8 cellular contexts compared by ENCODE assay signal in genomic region chr3:131361066-131361463, GRCh38. TPM values are rescaled to one million over a fixed set of nuclear protein-coding genes. Genes with fewer than 3 reads are reported as not detected.
DNase-seq lines count a peak whose midpoint lies in the region; ATAC-seq and TF ChIP-seq lines count a peak whose summit lies in the region.
"Not testable (repeated sequence)": the region's sequence is repeated elsewhere in the genome, so short reads cannot be mapped to it uniquely, and the experiment has no call there.

No MANE protein-coding gene starts in this region.

- H3K36me3 Mint-ChIP-seq in GM23338 (ENCODE audit: low read depth): peaks cover 28% of the 10 kb centered on the region
- not testable (repeated sequence) for H3K36me3 Mint-ChIP-seq in activated T-cell treated with anti-CD3 and anti-CD28 coated beads, Interleukin-2, amount 50 U/mL, for 24 hours (ENCODE audit: low read depth)
- peaks cover 49% of the 10 kb centered on the region for H3K36me3 Mint-ChIP-seq in dendritic cell treated with granulocyte-macrophage colony-stimulating factor and Interleukin-4, amounts not matched to agents 40 ng/mL and 50 ng/mL, for 4 days (ENCODE audit: low read depth)

- H3K27ac ChIP-seq in GM23338 (ENCODE audit: low read depth); PC-9: not testable (repeated sequence)
- H3K27ac ChIP-seq in hepatocyte (peak overlapping the region; percentile 71), gastrocnemius medialis (peak overlapping the region in 1 of 4 donors; percentile 18)

- H4K20me1 ChIP-seq in GM23338 (replicated peaks; ENCODE audit: insufficient read depth); PC-9 (ENCODE audit: insufficient read depth); hepatocyte (ENCODE audit: insufficient read depth, poor library complexity, severe bottlenecking): not testable (repeated sequence)

- peaks cover 10% of the 10 kb centered on the region for H3K27me3 Mint-ChIP-seq in GM23338 (ENCODE audit: insufficient read depth, low read depth, poor library complexity)
- peaks cover 65% of the 10 kb centered on the region for H3K27me3 Mint-ChIP-seq in activated T-cell treated with anti-CD3 and anti-CD28 coated beads, Interleukin-2, amount 50 U/mL, for 24 hours
- not testable (repeated sequence) for H3K27me3 Mint-ChIP-seq in dendritic cell treated with granulocyte-macrophage colony-stimulating factor and Interleukin-4, amounts not matched to agents 40 ng/mL and 50 ng/mL, for 4 days

- not testable (repeated sequence) for H3K9me3 Mint-ChIP-seq in GM23338; activated T-cell treated with anti-CD3 and anti-CD28 coated beads, Interleukin-2, amount 50 U/mL, for 24 hours; dendritic cell treated with granulocyte-macrophage colony-stimulating factor and Interleukin-4, amounts not matched to agents 40 ng/mL and 50 ng/mL, for 4 days

- H2AFZ ChIP-seq in GM23338 (0 out of 2 replicates have a peak overlapping the region, but pooled peaks have one; percentile 74), PC-9 (peak overlapping the region; percentile 82)
- not testable (repeated sequence) for H2AFZ ChIP-seq in hepatocyte

- not testable (repeated sequence) for H3K9me3 ChIP-seq in PC-9 (ENCODE audit: insufficient read depth, low read depth); hepatocyte (ENCODE audit: low read depth); mucosa of stomach (ENCODE audit: control insufficient read depth, low read length); gastrocnemius medialis

- POLR2A ChIA-PET in PC-9 (lab: Charles Lee; ENCODE audit: unreplicated experiment): interaction anchor here (1.0 kb wide), 1 partner anchor 20 kb away, joined by 3 read pairs; the partner anchor contains the start of gene NUDT16

- not testable (repeated sequence) for ATAC-seq in GM23338
- ATAC-seq in gastrocnemius medialis: peak; percentile 13 to 25

- not testable (repeated sequence) for DNase-seq in GM23338 (ENCODE audit: low spot score); PC-9; activated T-cell treated with anti-CD3 and anti-CD28 coated beads, Interleukin-2, amount 50 U/mL, for 24 hours; hepatocyte (ENCODE audit: low spot score); gastrocnemius medialis
- DNase-seq in ureter (ENCODE audit: low spot score): peak; percentile 57

- BruUV-seq in PC-9 (replicated peaks; lab: Mats Ljungman, UMichigan): not testable (repeated sequence)

- peak overlapping the region; percentile 80 for H3K4me2 ChIP-seq in GM23338
- peak overlapping the region; percentile 85 for H3K4me2 ChIP-seq in PC-9
- H3K4me2 ChIP-seq in hepatocyte: peak overlapping the region; percentile 89

- not testable (repeated sequence) for TF ChIP-seq CTCF in GM23338 (conservative IDR thresholded peaks at IDR 0.05; ENCODE audit: low read depth in 2 of 2); PC-9 (conservative IDR thresholded peaks at IDR 0.05); hepatocyte (IDR thresholded peaks at IDR 0.05; ENCODE audit: poor library complexity); gastrocnemius medialis (IDR thresholded peaks at IDR 0.05 in 4 of 5, conservative IDR thresholded peaks at IDR 0.05 in 1 of 5)

- H3K4me3 ChIP-seq in GM23338 (peak overlapping the region; percentile 82), PC-9 (peak overlapping the region; percentile 58; the same call in 1 of the 2 replicates), mucosa of stomach (ENCODE audit: low read length) (peak overlapping the region; percentile 28), gastrocnemius medialis (peak overlapping the region in 1 of 4 donors; percentile 56)
- not testable (repeated sequence) for H3K4me3 ChIP-seq in hepatocyte

- H3K9ac ChIP-seq in mucosa of stomach (ENCODE audit: low read length): peak overlapping the region; percentile 77

- CTCF ChIA-PET in PC-9 (lab: Charles Lee): interaction anchor here (0.6 kb wide), 1 partner anchor 534 kb away, joined by 3 read pairs; no protein-coding TSS in a partner anchor

- peaks cover 30% of the 10 kb centered on the region for H3K79me2 ChIP-seq in GM23338 (replicated peaks; ENCODE audit: insufficient read depth)
- H3K79me2 ChIP-seq in PC-9 (ENCODE audit: low read depth); hepatocyte: not testable (repeated sequence)

- H3K27me3 ChIP-seq in GM23338 (ENCODE audit: insufficient read depth); PC-9 (ENCODE audit: insufficient read depth, low read depth); hepatocyte; mucosa of stomach (ENCODE audit: control insufficient read depth, insufficient read depth, low read length); gastrocnemius medialis: not testable (repeated sequence)

- intact Hi-C loops in PC-9 (cut with micrococcal nuclease; ENCODE audit: unreplicated experiment): loop anchor here (1.0 to 2.0 kb wide), 3 partner anchors 11 to 144 kb away; no protein-coding TSS in a partner anchor
- intact Hi-C loops in dendritic cell treated with granulocyte-macrophage colony-stimulating factor and Interleukin-4, amounts not matched to agents 40 ng/mL and 50 ng/mL, for 4 days (cut with micrococcal nuclease): loop anchor here (1.0 to 10.0 kb wide), 5 partner anchors 20 to 1056 kb away; partner anchors contain the start of genes ASTE1, DNAJC13, NEK11 and NUDT16
- intact Hi-C loops in gastrocnemius medialis (cut with DNase I; ENCODE audit: low total_unique reads): not testable (repeated sequence)

- H3K36me3 ChIP-seq in GM23338 (ENCODE audit: insufficient read depth); PC-9 (ENCODE audit: low read depth); hepatocyte (replicated peaks; ENCODE audit: insufficient read depth, low read depth); mucosa of stomach (ENCODE audit: control insufficient read depth, insufficient read depth, low read length); gastrocnemius medialis: not testable (repeated sequence)

- H3K4me1 ChIP-seq in GM23338 (ENCODE audit: insufficient read depth) (peaks cover 14% of the 10 kb centered on the region), PC-9 (replicated peaks; ENCODE audit: insufficient read depth) (peaks cover 25% of the 10 kb centered on the region), mucosa of stomach (ENCODE audit: control insufficient read depth, insufficient read depth, low read length) (peaks cover 18% of the 10 kb centered on the region)
- H3K4me1 ChIP-seq in hepatocyte (ENCODE audit: insufficient read depth); gastrocnemius medialis: not testable (repeated sequence)

- WGBS in hepatocyte (ENCODE audit: low lambda C conversion rate, missing lambda C conversion rate): 84% methylated on average over 7 of the region's 7 CpGs

- TF ChIP-seq POLR2A in gastrocnemius medialis (IDR thresholded peaks at IDR 0.05): not testable (repeated sequence)

- H3K27ac Mint-ChIP-seq in GM23338: peak overlapping the region; percentile 95
- H3K27ac Mint-ChIP-seq in activated T-cell treated with anti-CD3 and anti-CD28 coated beads, Interleukin-2, amount 50 U/mL, for 24 hours: not testable (repeated sequence)
- peak overlapping the region; percentile 99 for H3K27ac Mint-ChIP-seq in dendritic cell treated with granulocyte-macrophage colony-stimulating factor and Interleukin-4, amounts not matched to agents 40 ng/mL and 50 ng/mL, for 4 days

- not testable (repeated sequence) for H3F3A ChIP-seq in GM23338 (replicated peaks; ENCODE audit: low read depth); PC-9 (ENCODE audit: insufficient read depth, low read depth)

- H3K4me3 Mint-ChIP-seq in GM23338: peak overlapping the region; percentile 88
- peak overlapping the region; percentile 46 for H3K4me3 Mint-ChIP-seq in activated T-cell treated with anti-CD3 and anti-CD28 coated beads, Interleukin-2, amount 50 U/mL, for 24 hours
- peak overlapping the region; percentile 84 for H3K4me3 Mint-ChIP-seq in dendritic cell treated with granulocyte-macrophage colony-stimulating factor and Interleukin-4, amounts not matched to agents 40 ng/mL and 50 ng/mL, for 4 days

- in situ Hi-C loops in gastrocnemius medialis (cut with MboI; ENCODE audit: low sequenced_read_pairs in 4 of 4): not testable (repeated sequence)

- not testable (repeated sequence) for H3K9me2 ChIP-seq in GM23338 (ENCODE audit: insufficient read depth); PC-9 (ENCODE audit: insufficient read depth); hepatocyte (replicated peaks; ENCODE audit: insufficient read depth)

- H3K4me1 Mint-ChIP-seq in GM23338: peaks cover 23% of the 10 kb centered on the region
- H3K4me1 Mint-ChIP-seq in activated T-cell treated with anti-CD3 and anti-CD28 coated beads, Interleukin-2, amount 50 U/mL, for 24 hours (ENCODE audit: low read depth): peaks cover 13% of the 10 kb centered on the region
- peaks cover 60% of the 10 kb centered on the region for H3K4me1 Mint-ChIP-seq in dendritic cell treated with granulocyte-macrophage colony-stimulating factor and Interleukin-4, amounts not matched to agents 40 ng/mL and 50 ng/mL, for 4 days (ENCODE audit: low read depth)

RNA-seq across cellular contexts. Expression of gene NUDT16, which starts 20.5 kb away (rescaled TPM):
- total RNA-seq in GM23338 (2014; rRNA removed; shearing (Covaris generic)): 14.6 and 15.4 TPM in 2 replicates
- 9.5 and 10.0 TPM in 2 replicates for polyA plus RNA-seq in GM23338 (2016; fragmentation: Nextera tagmentation; extraction: Ambion mirVana)
- 19.4 and 19.5 TPM in 2 replicates for total RNA-seq in PC-9 (2021)
- 32.5 and 33.5 TPM in 2 replicates for total RNA-seq in hepatocyte
- polyA plus RNA-seq in hepatocyte: 27.8 and 29.3 TPM in 2 replicates
- 10 to 100 TPM in 3 of 4 donors, 1 to 10 TPM in 1; 10.0 to 18.3 (median 14.4) TPM for total RNA-seq in gastrocnemius medialis
- 30.0 TPM for total RNA-seq in ureter
